Comparison of ENCODE assay signal across 9 cellular contexts in the genomic region with DNA sequence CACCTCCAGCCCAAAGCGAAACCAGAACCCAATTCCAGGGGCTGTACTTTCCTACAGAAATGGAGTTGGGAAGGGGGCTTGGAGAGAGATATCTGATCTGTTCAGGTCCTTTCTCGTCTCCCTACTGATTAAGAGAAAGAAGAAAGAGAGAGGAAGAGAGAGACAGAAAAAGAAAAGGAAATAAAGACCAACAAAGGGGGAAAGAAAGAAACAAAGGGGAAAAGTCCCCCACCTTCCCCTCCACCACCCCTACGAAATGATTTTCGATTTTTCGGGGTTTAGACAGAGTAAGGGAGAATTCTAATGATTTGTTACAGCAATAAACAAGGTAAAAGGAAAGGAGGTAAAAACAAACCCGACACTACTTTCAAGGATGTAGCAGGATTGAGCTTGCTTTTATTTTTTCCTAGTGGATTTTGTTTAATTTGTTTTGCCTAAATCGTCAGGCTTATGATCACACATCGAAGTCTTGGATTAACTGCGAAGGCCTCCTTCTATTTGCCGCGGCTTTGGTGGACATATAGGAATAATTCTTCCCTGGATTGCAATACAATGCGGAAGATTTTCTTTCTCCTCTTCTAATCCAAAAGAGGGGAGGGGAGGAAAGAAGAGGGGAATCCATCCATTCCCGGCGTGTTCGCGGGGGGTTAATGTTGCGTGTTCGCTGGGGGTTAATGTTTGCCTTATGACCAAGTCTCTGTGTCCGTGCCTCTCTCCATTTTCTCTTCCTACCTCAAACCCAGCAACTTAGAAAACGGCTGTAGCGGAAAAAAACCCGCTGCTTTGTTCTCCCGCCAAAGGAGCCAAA. TPM values are rescaled to one million over a fixed set of nuclear protein-coding genes. Genes with fewer than 3 reads are reported as not detected.
DNase-seq lines count a peak whose midpoint lies in the region; ATAC-seq and TF ChIP-seq lines count a peak whose summit lies in the region.
"Had no signal": no experiment of that assay in that cellular context is flagged by ENCODE, and none has a peak within 500 bp of the region (broad histone marks: within the 10 kb centered on the region; RNA-seq: fewer than 3 reads in every experiment).

No MANE protein-coding gene starts in this region.

- WGBS in upper lobe of left lung, 2 donors, result 11 to 13% methylated on average over 23 of the region's 23 CpGs

- H3K9me3 ChIP-seq in breast epithelium, result no peaks in the 10 kb centered on the region
- no peaks in the 10 kb centered on the region for H3K9me3 ChIP-seq in naive thymus-derived CD4-positive, alpha-beta T cell (ENCODE audit: control insufficient read depth in 2 of 3, low read length in 3 of 3)
- H3K9me3 ChIP-seq in upper lobe of left lung, result no peaks in the 10 kb centered on the region
- H3K9me3 ChIP-seq in PC-3 (ENCODE audit: low read length), result no peaks in the 10 kb centered on the region

- DNase-seq in breast epithelium (ENCODE audit: low spot score in 2 of 2) (no peak), MCF 10A (ENCODE audit: unreplicated experiment) (no peak), upper lobe of left lung (no peak), PC-3 (no peak)
- no peak for DNase-seq in effector memory CD8-positive, alpha-beta T cell
- DNase-seq in naive thymus-derived CD4-positive, alpha-beta T cell, result no peak
- DNase-seq in activated CD4-positive, alpha-beta T cell treated with anti-CD3 and anti-CD28 coated beads, Interleukin-2, amount 50 U/mL, for 4 hours, result no peak
- DNase-seq: foreskin fibroblast had no signal

- H3K79me2 ChIP-seq in PC-3 (ENCODE audit: low read length), result no peaks in the 10 kb centered on the region

- CTCF ChIA-PET in MCF 10A (lab: Yijun Ruan, JAX) (interaction anchor here (0.6 to 0.9 kb wide), 2 partner anchors 33 to 36 kb away, joined by 3 to 4 read pairs; no protein-coding TSS in a partner anchor), PC-3 (lab: Charles Lee) (no interaction called here)
- CTCF ChIA-PET in naive thymus-derived CD4-positive, alpha-beta T cell (lab: Charles Lee), result no interaction called here

- no peaks in the 10 kb centered on the region for H3F3A ChIP-seq in PC-3 (ENCODE audit: low read length, unreplicated experiment)

- intact Hi-C loops in breast epithelium (cut with DNase I; ENCODE audit: low total_unique reads), result no loop called here
- intact Hi-C loops in MCF 10A (cut with micrococcal nuclease), result no loop called here
- intact Hi-C loops in naive thymus-derived CD4-positive, alpha-beta T cell (cut with micrococcal nuclease), result loop anchor here in 1 of 2 donors (2.0 to 5.0 kb wide), 2 partner anchors 207 to 477 kb away; no protein-coding TSS in a partner anchor
- intact Hi-C loops in PC-3 (cut with micrococcal nuclease), result no loop called here

- H3K27me3 Mint-ChIP-seq in MCF 10A (ENCODE audit: insufficient read depth, unreplicated experiment), result peaks cover 44% of the 10 kb centered on the region
- peaks cover 0 to 90% of the 10 kb centered on the region in 2 donors for H3K27me3 Mint-ChIP-seq in effector memory CD8-positive, alpha-beta T cell
- H3K27me3 Mint-ChIP-seq in naive thymus-derived CD4-positive, alpha-beta T cell, result peaks cover 77 to 92% (median 85%) of the 10 kb centered on the region in 5 donors

- no peak overlapping the region for H3K4me2 ChIP-seq in PC-3 (ENCODE audit: low read length)

- BruUV-seq in MCF 10A (replicated peaks; lab: Mats Ljungman, UMichigan) (no TSS peak), PC-3 (replicated peaks; lab: Mats Ljungman, UMichigan) (no TSS peak)

- H3K9me2 ChIP-seq in PC-3 (replicated peaks; ENCODE audit: low read length), result no peaks in the 10 kb centered on the region

- POLR2A ChIA-PET in MCF 10A (lab: Yijun Ruan, JAX), result no interaction called here
- POLR2A ChIA-PET in naive thymus-derived CD4-positive, alpha-beta T cell (lab: Charles Lee), result no interaction called here
- POLR2A ChIA-PET in PC-3 (lab: Charles Lee; ENCODE audit: unreplicated experiment), result interaction anchor here (0.6 kb wide), 1 partner anchor 55 kb away, joined by 4 read pairs; no protein-coding TSS in a partner anchor

- H3K4me3 ChIP-seq in breast epithelium (peak overlapping the region; percentile 36 to 61 (median 44)), upper lobe of left lung (peak overlapping the region; percentile 33 to 56 (median 46)), PC-3 (ENCODE audit: low read length) (no peak overlapping the region)
- no peak overlapping the region for H3K4me3 ChIP-seq in naive thymus-derived CD4-positive, alpha-beta T cell (ENCODE audit: low read length)

- H3K9ac ChIP-seq in PC-3 (ENCODE audit: low read length), result no peak overlapping the region

- H3K27me3 ChIP-seq in breast epithelium (peaks cover 11 to 85% of the 10 kb centered on the region in 2 donors), upper lobe of left lung (peaks cover 0 to 63% (median 39%) of the 10 kb centered on the region in 4 donors), PC-3 (ENCODE audit: low read length) (peaks cover 49% of the 10 kb centered on the region)
- H3K27me3 ChIP-seq in naive thymus-derived CD4-positive, alpha-beta T cell (ENCODE audit: control insufficient read depth in 2 of 2, insufficient read depth in 2 of 2, low read length in 2 of 2), result peaks cover 23 to 53% of the 10 kb centered on the region in 2 donors

- H3K27ac Mint-ChIP-seq in MCF 10A (ENCODE audit: low read depth, unreplicated experiment), result no peak overlapping the region
- H3K27ac Mint-ChIP-seq in effector memory CD8-positive, alpha-beta T cell, result no peak overlapping the region
- peak overlapping the region in 1 of 9 donors; percentile 71 for H3K27ac Mint-ChIP-seq in naive thymus-derived CD4-positive, alpha-beta T cell

- H3K36me3 ChIP-seq in breast epithelium (no peaks in the 10 kb centered on the region), upper lobe of left lung (no peaks in the 10 kb centered on the region), PC-3 (ENCODE audit: low read depth, low read length) (no peaks in the 10 kb centered on the region)
- no peaks in the 10 kb centered on the region for H3K36me3 ChIP-seq in naive thymus-derived CD4-positive, alpha-beta T cell (ENCODE audit: control insufficient read depth in 2 of 3, insufficient read depth in 3 of 3, low read length in 3 of 3)

- TF ChIP-seq POLR2A in breast epithelium (IDR thresholded peaks at IDR 0.05) (no peak), upper lobe of left lung (IDR thresholded peaks at IDR 0.05) (no peak)

- TF ChIP-seq CTCF in breast epithelium (IDR thresholded peaks at IDR 0.05) (no peak), MCF 10A (IDR thresholded peaks at IDR 0.05; ENCODE audit: unreplicated experiment) (no peak), upper lobe of left lung (IDR thresholded peaks at IDR 0.05) (no peak), PC-3 (conservative IDR thresholded peaks at IDR 0.05; ENCODE audit: low read depth, low read length) (no peak)

- H3K4me3 Mint-ChIP-seq in MCF 10A (ENCODE audit: unreplicated experiment), result no peak overlapping the region
- peak overlapping the region; percentile 80 to 82 for H3K4me3 Mint-ChIP-seq in effector memory CD8-positive, alpha-beta T cell
- peak overlapping the region; percentile 31 to 94 (median 66) for H3K4me3 Mint-ChIP-seq in naive thymus-derived CD4-positive, alpha-beta T cell

- H4K20me1 ChIP-seq in PC-3 (ENCODE audit: low read length), result no peaks in the 10 kb centered on the region

- no peaks in the 10 kb centered on the region for H3K9me3 Mint-ChIP-seq in MCF 10A (ENCODE audit: unreplicated experiment)
- no peaks in the 10 kb centered on the region for H3K9me3 Mint-ChIP-seq in effector memory CD8-positive, alpha-beta T cell
- H3K9me3 Mint-ChIP-seq in naive thymus-derived CD4-positive, alpha-beta T cell, result peaks cover 0 to 4% (median 0%) of the 10 kb centered on the region in 11 donors

- H3K4me1 Mint-ChIP-seq in MCF 10A (ENCODE audit: insufficient read depth, unreplicated experiment), result no peaks in the 10 kb centered on the region
- peaks cover 29 to 33% of the 10 kb centered on the region in 2 donors for H3K4me1 Mint-ChIP-seq in effector memory CD8-positive, alpha-beta T cell (ENCODE audit: low read depth in 2 of 2)
- peaks cover 8 to 42% (median 31%) of the 10 kb centered on the region in 7 donors for H3K4me1 Mint-ChIP-seq in naive thymus-derived CD4-positive, alpha-beta T cell

- ATAC-seq in effector memory CD8-positive, alpha-beta T cell (replicated peaks), result no peak
- ATAC-seq in naive thymus-derived CD4-positive, alpha-beta T cell, result no peak
- ATAC-seq in upper lobe of left lung (ENCODE audit: low FRiP score in 2 of 2), result no peak
- ATAC-seq in HG02885 (IDR thresholded peaks at IDR 0.05; ENCODE audit: poor library complexity, unreplicated experiment), result no peak
- no peak for ATAC-seq in PC-3

- H3K36me3 Mint-ChIP-seq in MCF 10A (ENCODE audit: insufficient read depth, unreplicated experiment), result no peaks in the 10 kb centered on the region
- H3K36me3 Mint-ChIP-seq in effector memory CD8-positive, alpha-beta T cell (ENCODE audit: insufficient read depth), result no peaks in the 10 kb centered on the region
- peaks cover 0 to 10% (median 1%) of the 10 kb centered on the region in 5 donors for H3K36me3 Mint-ChIP-seq in naive thymus-derived CD4-positive, alpha-beta T cell

- peaks cover 0 to 10% of the 10 kb centered on the region in 2 donors for H3K4me1 ChIP-seq in breast epithelium
- peaks cover 12 to 13% of the 10 kb centered on the region in 2 donors for H3K4me1 ChIP-seq in naive thymus-derived CD4-positive, alpha-beta T cell (ENCODE audit: control insufficient read depth in 2 of 2, insufficient read depth in 2 of 2, low read length in 2 of 2)
- H3K4me1 ChIP-seq in upper lobe of left lung, result peaks cover 37 to 60% (median 48%) of the 10 kb centered on the region in 4 donors
- no peaks in the 10 kb centered on the region for H3K4me1 ChIP-seq in PC-3 (ENCODE audit: insufficient read depth, low read length)

- H3K27ac ChIP-seq in breast epithelium (peak overlapping the region; percentile 50 to 77), upper lobe of left lung (peak overlapping the region; percentile 84 to 91 (median 88)), PC-3 (ENCODE audit: low read length) (no peak overlapping the region)
- no peak overlapping the region for H3K27ac ChIP-seq in naive thymus-derived CD4-positive, alpha-beta T cell (ENCODE audit: low read depth, low read length)

- no peak for TF ChIP-seq EP300 in upper lobe of left lung (IDR thresholded peaks at IDR 0.05)

- H2AFZ ChIP-seq in PC-3 (ENCODE audit: low read length), result no peak overlapping the region

RNA-seq across cellular contexts. Expression of a gene that starts 1.9 kb away (rescaled TPM):
- 1 to 10 TPM; 2.3 to 6.2 (median 5.1) TPM for total RNA-seq in breast epithelium
- total RNA-seq in MCF 10A (2022), result not detected in 2 replicates
- total RNA-seq in naive thymus-derived CD4-positive, alpha-beta T cell, result 1 to 10 TPM in 1 of 5 experiments, under 1 TPM in 1, not detected in 3; 0.42 to 4.0 TPM
- not detected for polyA plus RNA-seq in naive thymus-derived CD4-positive, alpha-beta T cell
- total RNA-seq in upper lobe of left lung, result 10 to 100 TPM in 4 of 6 donors, 1 to 10 TPM in 2; 4.2 to 16.4 (median 10.8) TPM
- total RNA-seq in PC-3 (2014; rRNA removed), result not detected in 2 replicates

RNA-seq across cellular contexts. Expression of a gene that starts 40.3 kb away (rescaled TPM):
- total RNA-seq in breast epithelium (10 to 100 TPM in 2 of 3 donors, 1 to 10 TPM in 1; 2.2 to 69.4 (median 42.3) TPM), MCF 10A (2022) (17.9 and 19.6 TPM in 2 replicates), upper lobe of left lung (10 to 100 TPM; 17.8 to 57.6 (median 41.4) TPM), PC-3 (2014; rRNA removed) (not detected in 2 replicates)
- not detected for total RNA-seq in naive thymus-derived CD4-positive, alpha-beta T cell
- not detected for polyA plus RNA-seq in naive thymus-derived CD4-positive, alpha-beta T cell

Comparison
In these comparisons a context has a peak if more than half of its experiments do, and no peak if none do; other contexts are left out.
1. H3K27ac ChIP-seq: peak in breast epithelium (2 of 2) and upper lobe of left lung (4 of 4); none in naive thymus-derived CD4-positive, alpha-beta T cell (single experiment) and PC-3 (single experiment).
2. H3K4me3 ChIP-seq: peak in breast epithelium (3 of 3) and upper lobe of left lung (4 of 4); none in naive thymus-derived CD4-positive, alpha-beta T cell (single experiment) and PC-3 (single experiment).